19 cellular contexts compared by ENCODE assay signal in genomic region chr12:12501121-12501520, GRCh38.
DNase-seq lines count a peak whose midpoint lies in the region; ATAC-seq and TF ChIP-seq lines count a peak whose summit lies in the region.
"Had no signal": no experiment of that assay in that cellular context is flagged by ENCODE, and none has a peak within 500 bp of the region (broad histone marks: within the 10 kb centered on the region; RNA-seq: fewer than 3 reads in every experiment).

No MANE protein-coding gene starts in this region.

- H3K4me3 Mint-ChIP-seq in activated CD4-positive, alpha-beta T cell treated with anti-CD3 and anti-CD28 coated beads, Interleukin-2, amount 10 ng/mL, durations not matched to agents 24 days and 14 days = peak overlapping the region; percentile 45
- H3K4me3 Mint-ChIP-seq in CD4-positive, alpha-beta T cell = peak overlapping the region; percentile 9
- no peak overlapping the region for H3K4me3 Mint-ChIP-seq in effector memory CD8-positive, alpha-beta T cell
- H3K4me3 Mint-ChIP-seq: HFFc6 had no signal

- no peaks in the 10 kb centered on the region for H3K9me3 Mint-ChIP-seq in activated CD4-positive, alpha-beta T cell treated with anti-CD3 and anti-CD28 coated beads, Interleukin-2, amount 10 ng/mL, durations not matched to agents 24 days and 14 days
- no peaks in the 10 kb centered on the region for H3K9me3 Mint-ChIP-seq in CD4-positive, alpha-beta T cell
- no peaks in the 10 kb centered on the region for H3K9me3 Mint-ChIP-seq in effector memory CD8-positive, alpha-beta T cell
- H3K9me3 Mint-ChIP-seq: HFFc6 had no signal

- H3K36me3 ChIP-seq in brain microvascular endothelial cell (replicated peaks) = no peaks in the 10 kb centered on the region

- no peaks in the 10 kb centered on the region for H3K9me3 ChIP-seq in CD4-positive, alpha-beta T cell (ENCODE audit: control insufficient read depth, low read length)
- H3K9me3 ChIP-seq: BLaER1, right atrium auricular region, vagina had no signal

- intact Hi-C loops in activated CD4-positive, alpha-beta T cell treated with anti-CD3 and anti-CD28 coated beads, Interleukin-2, amount 10 ng/mL, durations not matched to agents 24 days and 14 days (cut with micrococcal nuclease) = no loop called here
- intact Hi-C loops in CD4-positive, alpha-beta T cell (cut with DNase I, micrococcal nuclease) = no loop called here

- POLR2A ChIA-PET in CD4-positive, alpha-beta T cell (lab: Charles Lee) = interaction anchor here (0.6 kb wide), 1 partner anchor 60 kb away, joined by 3 read pairs; no protein-coding TSS in a partner anchor

- H3K27me3 ChIP-seq in CD4-positive, alpha-beta T cell (ENCODE audit: control insufficient read depth, insufficient read depth, low read length) = no peaks in the 10 kb centered on the region
- H3K27me3 ChIP-seq in brain microvascular endothelial cell (replicated peaks) = no peaks in the 10 kb centered on the region
- H3K27me3 ChIP-seq: BLaER1, right atrium auricular region, vagina had no signal

- no peak overlapping the region for H3K27ac ChIP-seq in CD4-positive, alpha-beta T cell (ENCODE audit: low read depth, low read length)
- no peak overlapping the region for H3K27ac ChIP-seq in brain microvascular endothelial cell
- H3K27ac ChIP-seq: BLaER1, right atrium auricular region, vagina had no signal

- ATAC-seq in CD4-positive, alpha-beta T cell (ENCODE audit: poor library complexity) = no peak
- no peak for ATAC-seq in effector memory CD8-positive, alpha-beta T cell (replicated peaks)
- no peak for ATAC-seq in GM18873 (IDR thresholded peaks at IDR 0.05; ENCODE audit: low FRiP score, unreplicated experiment)
- no peak for ATAC-seq in HG03457 (IDR thresholded peaks at IDR 0.05; ENCODE audit: unreplicated experiment)

- no peak for DNase-seq in activated CD4-positive, alpha-beta T cell treated with anti-CD3 and anti-CD28 coated beads, Interleukin-2, amount 10 ng/mL, durations not matched to agents 24 days and 14 days
- no peak for DNase-seq in activated CD4-positive, alpha-beta T cell treated with anti-CD3 and anti-CD28 coated beads, Interleukin-2, amount 50 U/mL, for 4 hours
- DNase-seq in CD4-positive, alpha-beta T cell = no peak
- peak; percentile 38 for DNase-seq in NCI-H2227 treated with DMSO at 0.1 percent for 48 hours (lab: John Stamatoyannopoulos, UW)
- DNase-seq in effector memory CD8-positive, alpha-beta T cell = no peak
- no peak for DNase-seq in brain microvascular endothelial cell
- DNase-seq: activated CD8-positive, alpha-beta memory T cell treated with anti-CD3 and anti-CD28 coated beads for 24 hours; activated gamma-delta T cell treated with Interleukin-2 at 50 U/mL for 16 hours; effector CD8-positive, alpha-beta T cell; HFFc6; mammary epithelial cell; NCI-H2171; NCI-H526 treated with DMSO at 0.1 percent for 48 hours; stimulated activated CD4-positive, alpha-beta T cell treated with anti-CD3 and anti-CD28 coated beads, Interleukin-12 subunit alpha, Interleukin-12 subunit beta, amount 100 ng/mL, for 4 hours had no signal

- peaks cover 1% of the 10 kb centered on the region for H3K27me3 Mint-ChIP-seq in activated CD4-positive, alpha-beta T cell treated with anti-CD3 and anti-CD28 coated beads, Interleukin-2, amount 10 ng/mL, durations not matched to agents 24 days and 14 days
- H3K27me3 Mint-ChIP-seq in CD4-positive, alpha-beta T cell = no peaks in the 10 kb centered on the region
- H3K27me3 Mint-ChIP-seq in effector memory CD8-positive, alpha-beta T cell = no peaks in the 10 kb centered on the region

- in situ Hi-C loops in brain microvascular endothelial cell (cut with HindIII; ENCODE audit: low pct_ligation_motif_present, low sequenced_read_pairs) = no loop called here

- CTCF ChIA-PET in CD4-positive, alpha-beta T cell (lab: Charles Lee) = interaction anchor here (1.1 to 1.4 kb wide), 2 partner anchors 28 to 62 kb away, joined by 3 read pairs; partner anchors contain the start of gene DUSP16

- TF ChIP-seq CTCF in CD4-positive, alpha-beta T cell (IDR thresholded peaks at IDR 0.05) = no peak
- TF ChIP-seq CTCF in brain microvascular endothelial cell (IDR thresholded peaks at IDR 0.05; ENCODE audit: low read depth, low read length, missing control alignments) = no peak

- peak overlapping the region; percentile 89 for H3K27ac Mint-ChIP-seq in activated CD4-positive, alpha-beta T cell treated with anti-CD3 and anti-CD28 coated beads, Interleukin-2, amount 10 ng/mL, durations not matched to agents 24 days and 14 days
- peak overlapping the region; percentile 79 for H3K27ac Mint-ChIP-seq in CD4-positive, alpha-beta T cell
- peak overlapping the region; percentile 17 to 84 for H3K27ac Mint-ChIP-seq in effector memory CD8-positive, alpha-beta T cell
- H3K27ac Mint-ChIP-seq: HFFc6 had no signal

- peaks cover 42% of the 10 kb centered on the region for H3K36me3 Mint-ChIP-seq in activated CD4-positive, alpha-beta T cell treated with anti-CD3 and anti-CD28 coated beads, Interleukin-2, amount 10 ng/mL, durations not matched to agents 24 days and 14 days (ENCODE audit: low read depth)
- H3K36me3 Mint-ChIP-seq in CD4-positive, alpha-beta T cell (ENCODE audit: low read depth) = peaks cover 34% of the 10 kb centered on the region
- peaks cover 8% of the 10 kb centered on the region for H3K36me3 Mint-ChIP-seq in effector memory CD8-positive, alpha-beta T cell (ENCODE audit: insufficient read depth)

- H3K4me3 ChIP-seq in brain microvascular endothelial cell (ENCODE audit: low read depth, low read length) = no peak overlapping the region
- H3K4me3 ChIP-seq: BLaER1, right atrium auricular region, vagina had no signal

- peaks cover 48% of the 10 kb centered on the region for H3K4me1 Mint-ChIP-seq in activated CD4-positive, alpha-beta T cell treated with anti-CD3 and anti-CD28 coated beads, Interleukin-2, amount 10 ng/mL, durations not matched to agents 24 days and 14 days
- H3K4me1 Mint-ChIP-seq in CD4-positive, alpha-beta T cell (ENCODE audit: low read depth) = peaks cover 63% of the 10 kb centered on the region
- peaks cover 16 to 20% of the 10 kb centered on the region in 2 donors for H3K4me1 Mint-ChIP-seq in effector memory CD8-positive, alpha-beta T cell (ENCODE audit: low read depth in 2 of 2)

Comparison
In these comparisons a context has a peak if more than half of its experiments do, and no peak if none do; other contexts are left out.
1. H3K4me3 Mint-ChIP-seq: peak in activated CD4-positive, alpha-beta T cell treated with anti-CD3 and anti-CD28 coated beads, Interleukin-2, amount 10 ng/mL, durations not matched to agents 24 days and 14 days (single experiment) and CD4-positive, alpha-beta T cell (single experiment); none in effector memory CD8-positive, alpha-beta T cell (0 of 2).
2. Peak in every context shown above with its lines, with median percentiles within 50 percentile points of each other: H3K27ac Mint-ChIP-seq.